ENCODE assay signal across 7 cellular contexts in the genomic region with DNA sequence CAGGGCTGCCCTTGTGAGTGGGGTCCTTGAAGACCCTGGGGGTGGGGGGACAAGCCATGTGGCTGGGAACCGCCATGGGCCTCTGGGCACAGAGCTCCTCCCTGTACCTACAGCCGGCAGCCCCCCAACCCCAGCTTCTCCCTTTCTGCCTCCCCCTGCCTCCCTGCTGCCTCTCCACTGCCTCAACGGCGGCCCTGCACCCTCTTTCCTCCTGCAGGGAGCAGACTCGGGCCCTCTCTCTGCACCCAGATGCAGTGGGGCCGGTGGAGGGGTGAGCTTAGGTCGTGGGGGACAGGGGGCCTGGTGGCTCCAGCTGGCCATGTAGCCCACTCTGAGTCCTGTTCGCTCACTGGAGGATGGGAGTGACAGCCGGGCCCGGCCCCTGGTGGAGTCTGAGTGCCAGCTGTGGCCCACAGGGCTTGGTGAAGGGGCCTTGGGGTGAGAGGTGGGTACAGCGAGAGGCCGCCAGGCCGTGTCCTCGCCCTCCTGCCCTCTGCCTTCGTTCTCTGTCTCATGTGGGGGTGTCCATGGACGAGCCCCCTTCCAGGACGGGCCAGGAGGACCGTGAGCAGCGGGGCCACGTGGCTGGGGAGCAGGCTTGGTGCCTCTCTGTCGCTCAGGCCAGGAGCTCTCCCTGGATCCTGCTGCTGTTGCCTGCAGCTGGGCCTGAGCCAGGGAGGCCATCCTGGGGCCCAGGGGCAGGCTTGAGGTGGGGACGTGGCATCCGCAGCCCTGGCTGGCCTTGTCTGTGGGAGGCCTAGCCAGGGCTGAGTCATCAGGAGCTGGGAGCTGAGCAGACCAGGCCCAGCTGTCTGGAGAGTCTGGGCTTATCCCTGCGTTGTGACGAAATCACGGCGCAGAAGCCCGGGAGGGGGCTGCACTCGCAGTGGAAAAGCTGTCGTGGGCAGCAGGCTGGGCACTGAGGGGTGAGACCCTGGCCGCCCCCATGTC.
DNase-seq lines count a peak whose midpoint lies in the region; TF ChIP-seq lines count a peak whose summit lies in the region.

No MANE protein-coding gene starts in this region.

- no peaks in the 10 kb centered on the region for H3K4me1 ChIP-seq in testis
- no peaks in the 10 kb centered on the region for H3K4me1 ChIP-seq in CD4-positive, alpha-beta memory T cell (ENCODE audit: insufficient read depth, low read length)

- no peaks in the 10 kb centered on the region for H3K4me1 Mint-ChIP-seq in CD4-positive, alpha-beta memory T cell

- H3K27me3 ChIP-seq in testis: no peaks in the 10 kb centered on the region
- H3K27me3 ChIP-seq in CD4-positive, alpha-beta memory T cell (ENCODE audit: insufficient read depth, low read length): no peaks in the 10 kb centered on the region

- in situ Hi-C loops in astrocyte of the cerebellum (cut with HindIII; ENCODE audit: low sequenced_read_pairs): no loop called here

- no peaks in the 10 kb centered on the region for H3K9me3 Mint-ChIP-seq in CD4-positive, alpha-beta memory T cell

- H3K36me3 ChIP-seq in testis (ENCODE audit: low read depth, missing control alignments): no peaks in the 10 kb centered on the region
- no peaks in the 10 kb centered on the region for H3K36me3 ChIP-seq in CD4-positive, alpha-beta memory T cell (ENCODE audit: insufficient read depth, low read length)

- POLR2A ChIA-PET in CD4-positive, alpha-beta memory T cell (lab: Charles Lee; ENCODE audit: partially characterized antibody): no interaction called here

- no peak overlapping the region for H3K27ac Mint-ChIP-seq in CD4-positive, alpha-beta memory T cell

- CTCF ChIA-PET in CD4-positive, alpha-beta memory T cell (lab: Charles Lee; ENCODE audit: partially characterized antibody): no interaction called here

- peaks cover 8 to 11% of the 10 kb centered on the region in 2 donors for H3K27me3 Mint-ChIP-seq in CD4-positive, alpha-beta memory T cell

- TF ChIP-seq POLR2A in testis (IDR thresholded peaks at IDR 0.05) (no peak), erythroblast (IDR thresholded peaks at IDR 0.05; ENCODE audit: low read length) (no peak)

- no peaks in the 10 kb centered on the region for H3K36me3 Mint-ChIP-seq in CD4-positive, alpha-beta memory T cell

- 48 to 72% methylated on average over 4 to 24 of the region's 31 CpGs for WGBS in testis, 2 donors

- no peak overlapping the region for H3K4me3 ChIP-seq in astrocyte of the cerebellum (ENCODE audit: low read depth, low read length)
- H3K4me3 ChIP-seq in testis: no peak overlapping the region
- no peak overlapping the region for H3K4me3 ChIP-seq in CD4-positive, alpha-beta memory T cell (ENCODE audit: low read length in 2 of 2)

- H3K9me3 ChIP-seq in testis: no peaks in the 10 kb centered on the region
- H3K9me3 ChIP-seq in CD4-positive, alpha-beta memory T cell (ENCODE audit: control insufficient read depth in 1 of 2, low read length in 2 of 2): no peaks in the 10 kb centered on the region

- H3K4me3 Mint-ChIP-seq in CD4-positive, alpha-beta memory T cell: no peak overlapping the region

- TF ChIP-seq CTCF in astrocyte of the cerebellum (IDR thresholded peaks at IDR 0.05; ENCODE audit: low read depth, low read length, missing control alignments): no peak
- no peak for TF ChIP-seq CTCF in testis (IDR thresholded peaks at IDR 0.05)

- no peak overlapping the region for H3K27ac ChIP-seq in testis
- no peak overlapping the region for H3K27ac ChIP-seq in CD4-positive, alpha-beta memory T cell (ENCODE audit: low read depth, low read length)

- peak; percentile 95 for DNase-seq in HT1080 (ENCODE audit: low read depth)
- peak; percentile 86 for DNase-seq in astrocyte of the cerebellum (ENCODE audit: low read depth)
- peak; percentile 98 for DNase-seq in iris pigment epithelial cell (ENCODE audit: low read depth)
- DNase-seq in testis: peak; percentile 56
- DNase-seq in CD4-positive, alpha-beta memory T cell: no peak
- no peak for DNase-seq in stimulated activated naive CD4-positive, alpha-beta T cell treated with Interleukin-2 at 50 U/mL for 16 hours (lab: John Stamatoyannopoulos, UW)
- no peak for DNase-seq in erythroblast (lab: John Stamatoyannopoulos, UW)

- intact Hi-C loops in testis (cut with DNase I; ENCODE audit: low total_unique reads): no loop called here
- intact Hi-C loops in CD4-positive, alpha-beta memory T cell (cut with micrococcal nuclease): no loop called here

Comparison
In these comparisons a context has a peak if more than half of its experiments do, and no peak if none do; other contexts are left out.
1. DNase-seq: peak in HT1080 (single experiment), astrocyte of the cerebellum (single experiment), iris pigment epithelial cell (single experiment) and testis (single experiment); none in CD4-positive, alpha-beta memory T cell (0 of 5), stimulated activated naive CD4-positive, alpha-beta T cell treated with Interleukin-2 at 50 U/mL for 16 hours (single experiment) and erythroblast (0 of 2).